18 cellular contexts compared by ENCODE assay signal in genomic region chr13:73704587-73704986, GRCh38.
DNase-seq lines count a peak whose midpoint lies in the region; ATAC-seq, FAIRE-seq and TF ChIP-seq lines count a peak whose summit lies in the region.
"Had no signal": no experiment of that assay in that cellular context is flagged by ENCODE, and none has a peak within 500 bp of the region (broad histone marks: within the 10 kb centered on the region; RNA-seq: fewer than 3 reads in every experiment).

No MANE protein-coding gene starts in this region.

- no peak overlapping the region for H3K4me2 ChIP-seq in K562 (ENCODE audit: insufficient read depth, low read length)

- no peaks in the 10 kb centered on the region for H3K9me1 ChIP-seq in K562 (ENCODE audit: control insufficient read depth, insufficient read depth, low read length)

- POLR2A ChIA-PET in A673 (lab: Charles Lee; ENCODE audit: low non-redundant PET) (no interaction called here), K562 (lab: Yijun Ruan, JAX) (no interaction called here)
- POLR2A ChIA-PET in CD4-positive, alpha-beta memory T cell (lab: Charles Lee; ENCODE audit: partially characterized antibody) = no interaction called here

- peaks cover 17 to 26% of the 10 kb centered on the region in 2 donors for H3K36me3 Mint-ChIP-seq in CD4-positive, alpha-beta memory T cell

- H3K27ac ChIP-seq in A673 (ENCODE audit: low read depth, low read length, poor library complexity, severe bottlenecking) (no peak overlapping the region), K562 (ENCODE audit: extremely low read depth, low read depth, low read length) (no peak overlapping the region)
- no peak overlapping the region for H3K27ac ChIP-seq in CD4-positive, alpha-beta memory T cell (ENCODE audit: low read depth, low read length)

- TF ChIP-seq CTCF in A673 (conservative IDR thresholded peaks at IDR 0.05; ENCODE audit: low read depth, low read length) = 0 out of 2 replicates have a peak, but pooled peaks have one; percentile 14
- no peak for TF ChIP-seq CTCF in K562 (IDR thresholded peaks at IDR 0.05 in 2 of 3, conservative IDR thresholded peaks at IDR 0.05 in 1 of 3; ENCODE audit: insufficient read depth in 2 of 3, low read depth in 1 of 3, low read length in 3 of 3)

- TF ChIP-seq RAD21 in K562 (CRISPR knock-in tag; conservative IDR thresholded peaks at IDR 0.05 in 1 of 2, IDR thresholded peaks at IDR 0.05 in 1 of 2) = 0 out of 4 replicates have a peak, but pooled peaks of 1 of the 2 experiments have one; percentile 6

- no peak for FAIRE-seq in K562 (lab: Jason Lieb, UNC)
- FAIRE-seq: D721Med, RCC 7860 had no signal

- TF ChIP-seq POLR2A in K562 (conservative IDR thresholded peaks at IDR 0.05) = no peak

- intact Hi-C loops in A673 (cut with micrococcal nuclease; ENCODE audit: unreplicated experiment) = loop anchor here (10.0 kb wide), 3 partner anchors 290 to 1060 kb away; no protein-coding TSS in a partner anchor
- intact Hi-C loops in CD4-positive, alpha-beta memory T cell (cut with micrococcal nuclease) = loop anchor here (5.0 to 10.0 kb wide), 4 partner anchors 63 to 647 kb away; partner anchors contain the start of gene KLF5
- intact Hi-C loops in K562 (cut with micrococcal nuclease) = loop anchor here (10.0 kb wide), 1 partner anchor 420 kb away; no protein-coding TSS in a partner anchor
- intact Hi-C loops in cardiac septum (cut with DNase I) = loop anchor here (10.0 kb wide), 3 partner anchors 640 to 890 kb away; no protein-coding TSS in a partner anchor

- BruUV-seq in A673 (replicated peaks; lab: Mats Ljungman, UMichigan) = no TSS peak
- BruUV-seq in K562 (replicated peaks; lab: Mats Ljungman, UMichigan) = no TSS peak

- H2AFZ ChIP-seq in K562 (ENCODE audit: low read depth, low read length) = no peak overlapping the region

- 0% methylated on average over 5 of the region's 5 CpGs for WGBS in K562 (ENCODE audit: insufficient coverage, low coverage, missing lambda C conversion rate)

- no peaks in the 10 kb centered on the region for H3K36me3 ChIP-seq in A673 (ENCODE audit: insufficient read depth, low read length, poor library complexity, severe bottlenecking)
- H3K36me3 ChIP-seq in CD4-positive, alpha-beta memory T cell (ENCODE audit: insufficient read depth, low read length) = no peaks in the 10 kb centered on the region
- H3K36me3 ChIP-seq in K562 (ENCODE audit: control insufficient read depth, insufficient read depth, low read length) = no peaks in the 10 kb centered on the region

- DNase-seq in A673 (ENCODE audit: low spot score) (no peak), K562 (ENCODE audit: extremely low read depth in 1 of 4, low spot score in 3 of 4) (no peak), islet precursor cell (peak; percentile 58), dermis blood vessel endothelial cell (no peak), cerebellar cortex (ENCODE audit: low spot score) (no peak), cardiac septum (ENCODE audit: low spot score) (no peak)
- DNase-seq in CD4-positive, alpha-beta memory T cell = no peak
- DNase-seq: activated B cell treated with CpG ODN at 0.5 μM for 24 hours; activated CD8-positive, alpha-beta memory T cell treated with anti-CD3 and anti-CD28 coated beads for 24 hours; AML-193; left cardiac atrium; NCI-H524 treated with DMSO at 0.1 percent for 48 hours; T-helper 9 cell had no signal

- peak overlapping the region in 1 of 8 donors; percentile 35 for H3K4me3 Mint-ChIP-seq in CD4-positive, alpha-beta memory T cell
- H3K4me3 Mint-ChIP-seq: activated B cell treated with CpG ODN at 0.5 μM for 24 hours; dendritic cell treated with granulocyte-macrophage colony-stimulating factor and Interleukin-4, amounts not matched to agents 40 ng/mL and 50 ng/mL, for 4 days had no signal

- in situ Hi-C loops in K562 (cut with MboI) = loop anchor here (25.0 kb wide), 1 partner anchor 892 kb away; no protein-coding TSS in a partner anchor

- H4K20me1 ChIP-seq in K562 (replicated peaks; ENCODE audit: control insufficient read depth, insufficient read depth, low read length) = no peaks in the 10 kb centered on the region

- H3K27me3 ChIP-seq in A673 (replicated peaks; ENCODE audit: insufficient read depth, low read depth, low read length, poor library complexity) (no peaks in the 10 kb centered on the region), K562 (ENCODE audit: control insufficient read depth in 2 of 2, insufficient read depth in 2 of 2, low read length in 2 of 2) (no peaks in the 10 kb centered on the region)
- H3K27me3 ChIP-seq in CD4-positive, alpha-beta memory T cell (ENCODE audit: insufficient read depth, low read length) = no peaks in the 10 kb centered on the region

- peaks cover 25 to 49% (median 27%) of the 10 kb centered on the region in 4 donors for H3K4me1 Mint-ChIP-seq in CD4-positive, alpha-beta memory T cell

- no peak overlapping the region for H3K9ac ChIP-seq in K562 (ENCODE audit: insufficient read depth in 1 of 2, low read depth in 2 of 2, low read length in 2 of 2)

- ATAC-seq in K562 (0 out of 3 replicates have a peak, but pooled peaks have one; percentile 28), GM21717 (IDR thresholded peaks at IDR 0.05; ENCODE audit: unreplicated experiment) (no peak)
- ATAC-seq: HCT116, left cardiac atrium had no signal

- H3K9me3 ChIP-seq in A673 (ENCODE audit: low read depth, low read length, poor library complexity, severe bottlenecking) = no peaks in the 10 kb centered on the region
- H3K9me3 ChIP-seq in CD4-positive, alpha-beta memory T cell (ENCODE audit: control insufficient read depth in 1 of 2, low read length in 2 of 2) = no peaks in the 10 kb centered on the region
- H3K9me3 ChIP-seq in K562 (replicated peaks; ENCODE audit: control insufficient read depth, insufficient read depth, low read depth, low read length) = no peaks in the 10 kb centered on the region

- H3K4me3 ChIP-seq in A673 (ENCODE audit: low read depth, low read length, poor library complexity, severe bottlenecking) (no peak overlapping the region), K562 (no peak overlapping the region)
- no peak overlapping the region for H3K4me3 ChIP-seq in CD4-positive, alpha-beta memory T cell (ENCODE audit: low read length in 2 of 2)

- H3K27me3 Mint-ChIP-seq in CD4-positive, alpha-beta memory T cell = no peaks in the 10 kb centered on the region
- H3K27me3 Mint-ChIP-seq: activated B cell treated with CpG ODN at 0.5 μM for 24 hours; dendritic cell treated with granulocyte-macrophage colony-stimulating factor and Interleukin-4, amounts not matched to agents 40 ng/mL and 50 ng/mL, for 4 days had no signal

- CTCF ChIA-PET in A673 (lab: Charles Lee) (no interaction called here), K562 (lab: Yijun Ruan, JAX; ENCODE audit: low intra/inter-chr PET ratio) (no interaction called here)
- CTCF ChIA-PET in CD4-positive, alpha-beta memory T cell (lab: Charles Lee; ENCODE audit: partially characterized antibody) = no interaction called here

- no peak for TF ChIP-seq EP300 in K562 (IDR thresholded peaks at IDR 0.05; ENCODE audit: low read length)

- peaks cover 5% of the 10 kb centered on the region for H3K4me1 ChIP-seq in A673 (ENCODE audit: insufficient read depth, low read length, poor library complexity, severe bottlenecking)
- peaks cover 41% of the 10 kb centered on the region for H3K4me1 ChIP-seq in CD4-positive, alpha-beta memory T cell (ENCODE audit: insufficient read depth, low read length)
- no peaks in the 10 kb centered on the region for H3K4me1 ChIP-seq in K562 (replicated peaks in 1 of 2; ENCODE audit: control insufficient read depth in 2 of 2, insufficient read depth in 2 of 2, low read length in 2 of 2)

- H3K79me2 ChIP-seq in K562 (ENCODE audit: control insufficient read depth, insufficient read depth, low read length) = no peaks in the 10 kb centered on the region

- H3K9me3 Mint-ChIP-seq in CD4-positive, alpha-beta memory T cell = no peaks in the 10 kb centered on the region
- H3K9me3 Mint-ChIP-seq: activated B cell treated with CpG ODN at 0.5 μM for 24 hours; dendritic cell treated with granulocyte-macrophage colony-stimulating factor and Interleukin-4, amounts not matched to agents 40 ng/mL and 50 ng/mL, for 4 days had no signal

- H3K27ac Mint-ChIP-seq in CD4-positive, alpha-beta memory T cell = peak overlapping the region; percentile 33 to 93 (median 81)
- H3K27ac Mint-ChIP-seq: activated B cell treated with CpG ODN at 0.5 μM for 24 hours; dendritic cell treated with granulocyte-macrophage colony-stimulating factor and Interleukin-4, amounts not matched to agents 40 ng/mL and 50 ng/mL, for 4 days had no signal

TF ChIP-seq in K562, 482 proteins besides CTCF, POLR2A, EP300 and RAD21 (continues in another document):
- TF ChIP-seq CC2D1A (IDR thresholded peaks at IDR 0.05) = no peak
- TF ChIP-seq HMGXB4 (CRISPR knock-in tag; IDR thresholded peaks at IDR 0.05) = no peak
- TF ChIP-seq ZNF436 (CRISPR knock-in tag; IDR thresholded peaks at IDR 0.05) = no peak
- TF ChIP-seq ZFP36 (IDR thresholded peaks at IDR 0.05; ENCODE audit: low read depth, low read length, partially characterized antibody) = no peak
- no peak for TF ChIP-seq FOXO4 (CRISPR knock-in tag; IDR thresholded peaks at IDR 0.05)
- no peak for TF ChIP-seq FOXP1 (CRISPR knock-in tag; IDR thresholded peaks at IDR 0.05)
- no peak for TF ChIP-seq ZNF717 (CRISPR knock-in tag; IDR thresholded peaks at IDR 0.05)
- no peak for TF ChIP-seq PML (IDR thresholded peaks at IDR 0.05; ENCODE audit: low read length)
- TF ChIP-seq MEIS2 (IDR thresholded peaks at IDR 0.05; ENCODE audit: partially characterized antibody) = no peak
